11 cellular contexts compared by ENCODE assay signal in the genomic region with DNA sequence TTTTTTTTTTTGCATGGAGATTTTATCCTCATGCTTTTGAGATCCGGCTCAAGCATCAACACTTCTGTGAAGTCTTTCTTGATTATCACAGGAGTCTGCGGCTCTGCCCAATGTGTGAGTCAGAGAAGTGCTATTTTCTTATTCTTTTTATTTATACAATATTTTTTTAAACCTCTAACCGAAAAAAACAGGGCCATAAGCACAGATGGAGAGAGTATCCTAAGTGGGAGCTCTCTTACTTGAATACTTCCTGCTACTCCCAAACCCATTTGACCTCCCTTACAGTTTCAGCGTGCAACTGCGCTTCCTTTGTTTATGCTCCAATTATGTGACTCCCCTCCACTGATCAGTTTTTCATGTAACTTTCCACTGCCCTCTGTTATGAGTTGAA. TPM values are rescaled to one million over a fixed set of nuclear protein-coding genes. Genes with fewer than 3 reads are reported as not detected.
DNase-seq lines count a peak whose midpoint lies in the region; ATAC-seq and TF ChIP-seq lines count a peak whose summit lies in the region.
"Had no signal": no experiment of that assay in that cellular context is flagged by ENCODE, and none has a peak within 500 bp of the region (broad histone marks: within the 10 kb centered on the region; RNA-seq: fewer than 3 reads in every experiment).

No MANE protein-coding gene starts in this region.

- H3K27me3 ChIP-seq in Panc1 (ENCODE audit: control insufficient read depth, insufficient read depth, low read length) = no peaks in the 10 kb centered on the region
- H3K27me3 ChIP-seq in esophagus squamous epithelium = no peaks in the 10 kb centered on the region
- H3K27me3 ChIP-seq: colonic mucosa had no signal

- H3K27ac ChIP-seq in Panc1 (ENCODE audit: low read length) (peak overlapping the region; percentile 93), esophagus squamous epithelium (peak overlapping the region; percentile 8 to 72 (median 42)), RWPE1 (no peak overlapping the region)

- no peak for TF ChIP-seq POLR2A in esophagus squamous epithelium (IDR thresholded peaks at IDR 0.05)

- peak overlapping the region; percentile 43 for H3K4me3 Mint-ChIP-seq in Calu3 (ENCODE audit: low read depth, unreplicated experiment)

- CTCF ChIA-PET in Calu3 (lab: Charles Lee) = interaction anchor here (0.7 kb wide), 2 partner anchors 67 to 671 kb away, joined by 6 to 7 read pairs; no protein-coding TSS in a partner anchor
- CTCF ChIA-PET in Panc1 (lab: Charles Lee) = interaction anchor here (1.1 kb wide), 2 partner anchors 57 to 478 kb away, joined by 3 read pairs; no protein-coding TSS in a partner anchor
- CTCF ChIA-PET in RWPE1 (lab: Yijun Ruan, JAX) = interaction anchor here (1.1 to 1.4 kb wide), 2 partner anchors 46 to 290 kb away, joined by 3 to 4 read pairs; no protein-coding TSS in a partner anchor

- H3K9me3 ChIP-seq in Panc1 (ENCODE audit: control insufficient read depth, insufficient read depth, low read depth, low read length) = no peaks in the 10 kb centered on the region
- H3K9me3 ChIP-seq in esophagus squamous epithelium = no peaks in the 10 kb centered on the region
- H3K9me3 ChIP-seq: colonic mucosa had no signal

- 35 to 38% methylated on average over 5 of the region's 5 CpGs for WGBS in esophagus squamous epithelium, 2 donors

- POLR2A ChIA-PET in Panc1 (lab: Charles Lee) (interaction anchor here (0.7 kb wide), 1 partner anchor 11 kb away, joined by 3 read pairs; no protein-coding TSS in a partner anchor), RWPE1 (lab: Yijun Ruan, JAX; ENCODE audit: low non-redundant PET) (no interaction called here)

- H3K27ac Mint-ChIP-seq in Calu3 (ENCODE audit: unreplicated experiment) = peak overlapping the region; percentile 74

- BruUV-seq in Calu3 (replicated peaks; lab: Mats Ljungman, UMichigan) (no TSS peak), Panc1 (replicated peaks; lab: Mats Ljungman, UMichigan) (no TSS peak)

- H3K27me3 Mint-ChIP-seq in Calu3 (ENCODE audit: unreplicated experiment) = no peaks in the 10 kb centered on the region

- peaks cover 41% of the 10 kb centered on the region for H3K4me1 Mint-ChIP-seq in Calu3 (ENCODE audit: low read depth, unreplicated experiment)

- in situ Hi-C loops in Panc1 (cut with HindIII; ENCODE audit: low pct_unique_long_range_greater_than_20kb, low sequenced_read_pairs) = no loop called here

- ATAC-seq in Panc1 (peak; percentile 37; the same call in 1 of the 2 replicates), HG03571 (IDR thresholded peaks at IDR 0.05; ENCODE audit: unreplicated experiment) (no peak), HG02623 (IDR thresholded peaks at IDR 0.05; ENCODE audit: unreplicated experiment) (no peak)

- H3K4me1 ChIP-seq in Panc1 (ENCODE audit: control insufficient read depth, insufficient read depth, low read length) = peaks cover 60% of the 10 kb centered on the region
- peaks cover 24 to 54% (median 25%) of the 10 kb centered on the region in 3 donors for H3K4me1 ChIP-seq in esophagus squamous epithelium

- H3K36me3 Mint-ChIP-seq in Calu3 (ENCODE audit: insufficient read depth, unreplicated experiment) = peaks cover 4% of the 10 kb centered on the region

- intact Hi-C loops in Calu3 (cut with micrococcal nuclease; ENCODE audit: unreplicated experiment) = loop anchor here (5.0 kb wide), 1 partner anchor 72 kb away; no protein-coding TSS in a partner anchor
- intact Hi-C loops in Panc1 (cut with micrococcal nuclease; ENCODE audit: unreplicated experiment) = loop anchor here (10.0 kb wide), 2 partner anchors 255 to 435 kb away; no protein-coding TSS in a partner anchor
- intact Hi-C loops in esophagus squamous epithelium (cut with DNase I) = loop anchor here (5.0 to 10.0 kb wide), 4 partner anchors 195 to 438 kb away; no protein-coding TSS in a partner anchor

- H3K36me3 ChIP-seq in Panc1 (ENCODE audit: control insufficient read depth, insufficient read depth, low read length) (no peaks in the 10 kb centered on the region; the same call in 1 of the 2 replicates), esophagus squamous epithelium (no peaks in the 10 kb centered on the region)
- H3K36me3 ChIP-seq: colonic mucosa had no signal

- DNase-seq in Calu3 (no peak), Panc1 (ENCODE audit: low read depth, low spot score) (no peak), esophagus squamous epithelium (lab: John Stamatoyannopoulos, UW) (no peak), renal cortical epithelial cell (ENCODE audit: low read depth) (peak; percentile 29), ecto neural progenitor cell (ENCODE audit: low spot score) (no peak), RWPE1 (ENCODE audit: low spot score) (no peak)
- DNase-seq: activated CD4-positive, alpha-beta T cell treated with anti-CD3 and anti-CD28 coated beads for 48 hours; colonic mucosa; MM.1S had no signal

- H3K4me3 ChIP-seq in Panc1 (ENCODE audit: low read depth in 2 of 2, low read length in 2 of 2) (no peak overlapping the region; a peak in 1 of 4 replicates), esophagus squamous epithelium (no peak overlapping the region)
- H3K4me3 ChIP-seq: colonic mucosa had no signal

- H3K9me3 Mint-ChIP-seq in Calu3 (ENCODE audit: low read depth, unreplicated experiment) = no peaks in the 10 kb centered on the region

- TF ChIP-seq CTCF in Calu3 (IDR thresholded peaks at IDR 0.05; ENCODE audit: unreplicated experiment) (no peak), Panc1 (IDR thresholded peaks at IDR 0.05) (no peak), esophagus squamous epithelium (IDR thresholded peaks at IDR 0.05) (no peak), RWPE1 (conservative IDR thresholded peaks at IDR 0.05; ENCODE audit: low read depth) (no peak)

RNA-seq across cellular contexts. Expression of gene ATXN1, which starts 8.7 kb away (rescaled TPM):
- total RNA-seq in Calu3 (2022) (16.6 and 19.7 TPM in 2 replicates), Panc1 (2021; ENCODE audit: unreplicated experiment) (67.1 TPM), esophagus squamous epithelium (10 to 100 TPM; 17.5 to 50.5 (median 28.5) TPM), renal cortical epithelial cell (14.4 and 27.2 TPM in 2 replicates)
- polyA plus RNA-seq in Panc1 (2012; ENCODE audit: insufficient read length) = 30.3 TPM
